Comparison of ENCODE assay signal across 9 cellular contexts in genomic region chr6:45677381-45677992, GRCh38.
DNase-seq lines count a peak whose midpoint lies in the region; ATAC-seq, FAIRE-seq and TF ChIP-seq lines count a peak whose summit lies in the region.
"Had no signal": no experiment of that assay in that cellular context is flagged by ENCODE, and none has a peak within 500 bp of the region (broad histone marks: within the 10 kb centered on the region; RNA-seq: fewer than 3 reads in every experiment).

No MANE protein-coding gene starts in this region.

- H3K4me3 ChIP-seq in right atrium auricular region (no peak overlapping the region), right lobe of liver (no peak overlapping the region), upper lobe of right lung (no peak overlapping the region)
- H3K4me3 ChIP-seq: cardiac muscle cell had no signal

- no peak for TF ChIP-seq POLR2A in right lobe of liver (IDR thresholded peaks at IDR 0.05)

- H3K4me1 ChIP-seq in right atrium auricular region (peaks cover 0 to 11% of the 10 kb centered on the region in 2 donors), right lobe of liver (no peaks in the 10 kb centered on the region), upper lobe of right lung (peaks cover 11% of the 10 kb centered on the region)

- peaks cover 0 to 24% of the 10 kb centered on the region in 2 donors for H3K9me3 ChIP-seq in right atrium auricular region
- H3K9me3 ChIP-seq in right lobe of liver = no peaks in the 10 kb centered on the region
- H3K9me3 ChIP-seq in upper lobe of right lung = no peaks in the 10 kb centered on the region

- 19% methylated on average over 13 of the region's 13 CpGs for WGBS in right lobe of liver (ENCODE audit: insufficient coverage, low coverage, low lambda C conversion rate, missing lambda C conversion rate)

- H3K27me3 ChIP-seq in right atrium auricular region (no peaks in the 10 kb centered on the region), right lobe of liver (no peaks in the 10 kb centered on the region), upper lobe of right lung (no peaks in the 10 kb centered on the region)
- H3K27me3 ChIP-seq: cardiac muscle cell had no signal

- H3K27ac ChIP-seq in right atrium auricular region (no peak overlapping the region), right lobe of liver (no peak overlapping the region), upper lobe of right lung (no peak overlapping the region)
- H3K27ac ChIP-seq: cardiac muscle cell had no signal

- intact Hi-C loops in Right ventricle myocardium inferior (cut with DNase I) = no loop called here
- intact Hi-C loops in right lobe of liver (cut with DNase I) = no loop called here
- intact Hi-C loops in upper lobe of right lung (cut with DNase I) = no loop called here

- DNase-seq in Right ventricle myocardium inferior (ENCODE audit: missing footprints) = no peak
- DNase-seq in right atrium auricular region (ENCODE audit: low spot score) = no peak
- DNase-seq in RCC 7860 (ENCODE audit: low spot score) = peak; percentile 89
- DNase-seq in amniotic epithelial cell (ENCODE audit: low read depth) = peak; percentile 58
- DNase-seq in right lobe of liver = no peak
- no peak for DNase-seq in upper lobe of right lung
- DNase-seq in NCI-H1694 treated with DMSO at 0.1 percent for 48 hours (lab: John Stamatoyannopoulos, UW) = no peak

- H3K36me3 ChIP-seq in right atrium auricular region (no peaks in the 10 kb centered on the region), right lobe of liver (no peaks in the 10 kb centered on the region), upper lobe of right lung (no peaks in the 10 kb centered on the region)
- H3K36me3 ChIP-seq: cardiac muscle cell had no signal

- peak; percentile 94 for FAIRE-seq in RCC 7860 (lab: Jason Lieb, UNC)

- ATAC-seq in Right ventricle myocardium inferior (peak; percentile 72), HG03025 (IDR thresholded peaks at IDR 0.05; ENCODE audit: low FRiP score, unreplicated experiment) (peak; percentile 55), right lobe of liver (peak; percentile 69 to 88 (median 84)), upper lobe of right lung (peak; percentile 72)

- no peak for TF ChIP-seq CTCF in right atrium auricular region (IDR thresholded peaks at IDR 0.05)
- no peak for TF ChIP-seq CTCF in right lobe of liver (IDR thresholded peaks at IDR 0.05)
- TF ChIP-seq CTCF in upper lobe of right lung (IDR thresholded peaks at IDR 0.05) = no peak

Comparison
In these comparisons a context has a peak if more than half of its experiments do, and no peak if none do; other contexts are left out.
1. DNase-seq: peak in RCC 7860 (single experiment) and amniotic epithelial cell (single experiment); none in Right ventricle myocardium inferior (single experiment), right atrium auricular region (single experiment), right lobe of liver (0 of 3), upper lobe of right lung (single experiment) and NCI-H1694 treated with DMSO at 0.1 percent for 48 hours (single experiment).
2. Peak in every context shown above with its lines, with median percentiles within 50 percentile points of each other: ATAC-seq.